Comparison of ENCODE assay signal across 16 cellular contexts in genomic region chr4:17313194-17313593, GRCh38.
"Had no signal": no experiment of that assay in that cellular context is flagged by ENCODE, and none has a peak within 500 bp of the region (broad histone marks: within the 10 kb centered on the region; RNA-seq: fewer than 3 reads in every experiment).

No MANE protein-coding gene starts in this region.

- ATAC-seq: esophagus mucosa; gastrocnemius medialis; left lung; lower lobe of right lung; right lobe of liver; stimulated activated memory B cell treated with anti-CD40 and anti-IgM and Interleukin-4, amounts not matched to agents 10 μg/mL and 1 μg/mL and 100 μg/mL, for 72 hours had no signal

- H3K9ac ChIP-seq: parathyroid adenoma had no signal

- H3K27ac ChIP-seq: gastrocnemius medialis, left lung, lower lobe of right lung, parathyroid adenoma, prostate gland, right lobe of liver, tibial nerve had no signal

- H3K27me3 Mint-ChIP-seq: stimulated activated memory B cell treated with anti-CD40 and anti-IgM and Interleukin-4, amounts not matched to agents 10 μg/mL and 1 μg/mL and 100 μg/mL, for 72 hours had no signal

- H3K27ac Mint-ChIP-seq: naive B cell; nephron; stimulated activated memory B cell treated with anti-CD40 and anti-IgM and Interleukin-4, amounts not matched to agents 10 μg/mL and 1 μg/mL and 100 μg/mL, for 72 hours; stimulated activated naive CD8-positive, alpha-beta T cell treated with anti-CD3 and anti-CD28 coated beads, Interleukin-15, Interleukin-2, amounts not matched to agents 100 ng/mL and 50 ng/mL, for 24 hours had no signal

- H3K4me3 ChIP-seq: gastrocnemius medialis, left lung, lower lobe of right lung, prostate gland, right lobe of liver, tibial nerve had no signal

- H3K9me3 Mint-ChIP-seq: stimulated activated naive CD8-positive, alpha-beta T cell treated with anti-CD3 and anti-CD28 coated beads, Interleukin-15, Interleukin-2, amounts not matched to agents 100 ng/mL and 50 ng/mL, for 24 hours had no signal

- H3K4me1 ChIP-seq: gastrocnemius medialis, left lung, lower lobe of right lung, parathyroid adenoma, prostate gland, right lobe of liver, tibial nerve had no signal

- H3K36me3 Mint-ChIP-seq: naive B cell; stimulated activated memory B cell treated with anti-CD40 and anti-IgM and Interleukin-4, amounts not matched to agents 10 μg/mL and 1 μg/mL and 100 μg/mL, for 72 hours had no signal

- H3K9me3 ChIP-seq: gastrocnemius medialis, left lung, lower lobe of right lung, prostate gland, right lobe of liver, tibial nerve had no signal

- H3K4me3 Mint-ChIP-seq: naive B cell; nephron; stimulated activated memory B cell treated with anti-CD40 and anti-IgM and Interleukin-4, amounts not matched to agents 10 μg/mL and 1 μg/mL and 100 μg/mL, for 72 hours; stimulated activated naive CD8-positive, alpha-beta T cell treated with anti-CD3 and anti-CD28 coated beads, Interleukin-15, Interleukin-2, amounts not matched to agents 100 ng/mL and 50 ng/mL, for 24 hours had no signal

- H3K27me3 ChIP-seq: gastrocnemius medialis, left lung, right lobe of liver, tibial nerve had no signal

- H2AFZ ChIP-seq: parathyroid adenoma had no signal

- H3K79me2 ChIP-seq: parathyroid adenoma had no signal

- H3K4me1 Mint-ChIP-seq: naive B cell; nephron; stimulated activated memory B cell treated with anti-CD40 and anti-IgM and Interleukin-4, amounts not matched to agents 10 μg/mL and 1 μg/mL and 100 μg/mL, for 72 hours had no signal

- DNase-seq: gastrocnemius medialis; islet precursor cell; left lung; lower lobe of right lung; mesendoderm; naive B cell; occipital lobe; right lobe of liver; stimulated activated CD4-positive, alpha-beta T cell treated with anti-CD3 and anti-CD28 coated beads, Interleukin-4, amount 100 ng/mL, for 1 hour had no signal

- H3K36me3 ChIP-seq: gastrocnemius medialis, left lung, lower lobe of right lung, prostate gland, right lobe of liver, tibial nerve had no signal
